In genomic region chr2:45938649-45939511, GRCh38 we compare ENCODE assay signal across 8 cellular contexts.
DNase-seq lines count a peak whose midpoint lies in the region; ATAC-seq, FAIRE-seq and TF ChIP-seq lines count a peak whose summit lies in the region.

No MANE protein-coding gene starts in this region.

- no peak for FAIRE-seq in frontal cortex (lab: Jason Lieb, UNC)

- TF ChIP-seq CTCF in esophagus squamous epithelium (IDR thresholded peaks at IDR 0.05) (no peak), ovary (IDR thresholded peaks at IDR 0.05) (no peak)

- H3K9me3 ChIP-seq in esophagus squamous epithelium (no peaks in the 10 kb centered on the region), ovary (no peaks in the 10 kb centered on the region)

- no peak for TF ChIP-seq EP300 in ovary (IDR thresholded peaks at IDR 0.05)

- H3K27me3 ChIP-seq in esophagus squamous epithelium (no peaks in the 10 kb centered on the region), ovary (no peaks in the 10 kb centered on the region)

- H3K4me3 ChIP-seq in esophagus squamous epithelium: peak overlapping the region in 1 of 4 donors; percentile 6
- no peak overlapping the region for H3K4me3 ChIP-seq in ovary

- H3K36me3 ChIP-seq in esophagus squamous epithelium (no peaks in the 10 kb centered on the region), ovary (no peaks in the 10 kb centered on the region)

- ATAC-seq in HG03457 (IDR thresholded peaks at IDR 0.05; ENCODE audit: unreplicated experiment) (no peak), GM21360 (IDR thresholded peaks at IDR 0.05; ENCODE audit: unreplicated experiment) (no peak), GM21737 (IDR thresholded peaks at IDR 0.05; ENCODE audit: unreplicated experiment) (no peak)

- WGBS in esophagus squamous epithelium, 2 donors: 27 to 29% methylated on average over 11 to 13 of the region's 13 CpGs
- WGBS in ovary, 3 donors: 31 to 38% (median 32%) methylated on average over 13 of the region's 13 CpGs

- H3K4me1 ChIP-seq in esophagus squamous epithelium (peaks cover 4 to 55% (median 13%) of the 10 kb centered on the region in 3 donors), ovary (ENCODE audit: insufficient read depth) (peaks cover 12% of the 10 kb centered on the region)

- intact Hi-C loops in esophagus squamous epithelium (cut with DNase I): loop anchor here (10.0 kb wide), 1 partner anchor 144 kb away; no protein-coding TSS in a partner anchor
- intact Hi-C loops in ovary (cut with DNase I): loop anchor here (2.0 to 10.0 kb wide), 5 partner anchors 54 to 297 kb away; no protein-coding TSS in a partner anchor

- H3K27ac ChIP-seq in esophagus squamous epithelium (peak overlapping the region; percentile 61 to 85 (median 78)), ovary (peak overlapping the region in 1 of 2 donors; percentile 26)

- DNase-seq in COLO829 (ENCODE audit: low spot score) (peak; percentile 93), NCI-H446 treated with DMSO at 0.1 percent for 48 hours (lab: John Stamatoyannopoulos, UW) (peak; percentile 69), esophagus squamous epithelium (lab: John Stamatoyannopoulos, UW) (no peak), ovary (peak; percentile 65 to 80 (median 68)), frontal cortex (ENCODE audit: low spot score in 2 of 2) (no peak)

- TF ChIP-seq POLR2A in esophagus squamous epithelium (IDR thresholded peaks at IDR 0.05) (no peak), ovary (IDR thresholded peaks at IDR 0.05) (no peak)

Comparison
In these comparisons a context has a peak if more than half of its experiments do, and no peak if none do; other contexts are left out.
1. DNase-seq: peak in COLO829 (single experiment), NCI-H446 treated with DMSO at 0.1 percent for 48 hours (single experiment) and ovary (5 of 5); none in esophagus squamous epithelium (single experiment) and frontal cortex (0 of 2).